8 cellular contexts compared by ENCODE assay signal in the genomic region with DNA sequence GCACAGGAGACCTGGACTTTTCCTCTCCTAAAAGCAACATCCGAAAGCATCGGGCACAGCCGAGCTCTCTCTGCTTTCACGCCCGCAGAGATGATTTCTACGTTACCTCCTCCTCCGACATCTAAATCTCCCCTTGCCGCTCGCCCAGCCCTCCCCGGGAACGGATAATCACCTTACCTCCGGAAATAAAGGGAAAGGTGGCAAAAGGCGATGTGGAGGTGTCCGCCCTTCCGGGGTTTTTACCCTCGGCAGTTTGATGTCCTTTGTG. TPM values are rescaled to one million over a fixed set of nuclear protein-coding genes. Genes with fewer than 3 reads are reported as not detected.
DNase-seq lines count a peak whose midpoint lies in the region; ATAC-seq and TF ChIP-seq lines count a peak whose summit lies in the region.

No MANE protein-coding gene starts in this region.

- TF ChIP-seq CTCF in colonic mucosa (IDR thresholded peaks at IDR 0.05) = no peak

- peak overlapping the region; percentile 99 for H3K9ac ChIP-seq in BLaER1
- peak overlapping the region; percentile 94 for H3K9ac ChIP-seq in HUES6 (ENCODE audit: low read length)
- H3K9ac ChIP-seq in colonic mucosa (ENCODE audit: low read depth in 2 of 2, low read length in 2 of 2) = peak overlapping the region; percentile 91 to 93

- no peak for DNase-seq in colonic mucosa
- DNase-seq in pons (ENCODE audit: low spot score) = no peak
- DNase-seq in activated T-helper 2 cell treated with anti-CD3 and anti-CD28 coated beads, Interferon-gamma antibody, Interleukin-2, Interleukin-4, amounts not matched to agents 10 μg/mL and 5 μg/mL and 100 μg/mL, durations not matched to agents 14 hours and 24 hours and 36 hours (ENCODE audit: low spot score) = no peak
- DNase-seq in NCI-H128 (lab: John Stamatoyannopoulos, UW; ENCODE audit: unreplicated experiment) = no peak

- H3K4me1 ChIP-seq in BLaER1 = peaks cover 44% of the 10 kb centered on the region
- peaks cover 42% of the 10 kb centered on the region for H3K4me1 ChIP-seq in HUES6 (ENCODE audit: control insufficient read depth, insufficient read depth, low read length)
- no peaks in the 10 kb centered on the region for H3K4me1 ChIP-seq in colonic mucosa
- peaks cover 0 to 25% of the 10 kb centered on the region in 2 donors for H3K4me1 ChIP-seq in muscle layer of duodenum (ENCODE audit: control insufficient read depth in 1 of 2, insufficient read depth in 2 of 2, low read length in 2 of 2)

- H3K27me3 Mint-ChIP-seq in activated T-helper 2 cell treated with anti-CD3 and anti-CD28 coated beads, Interferon-gamma antibody, Interleukin-2, Interleukin-4, amounts not matched to agents 10 μg/mL and 5 μg/mL and 100 μg/mL, durations not matched to agents 14 hours and 24 hours and 36 hours (ENCODE audit: low read depth) = no peaks in the 10 kb centered on the region

- H4K20me1 ChIP-seq in BLaER1 = peaks cover 36% of the 10 kb centered on the region

- H3K27ac ChIP-seq in BLaER1 = peak overlapping the region; percentile 98
- H3K27ac ChIP-seq in HUES6 (ENCODE audit: low read depth, low read length) = peak overlapping the region; percentile 98
- peak overlapping the region; percentile 86 for H3K27ac ChIP-seq in colonic mucosa
- H3K27ac ChIP-seq in muscle layer of duodenum (ENCODE audit: low read length) = peak overlapping the region; percentile 95

- H3K4me3 ChIP-seq in BLaER1 (peak overlapping the region; percentile 93), HUES6 (ENCODE audit: low read depth, low read length) (peak overlapping the region; percentile 86), colonic mucosa (peak overlapping the region; percentile 64), muscle layer of duodenum (ENCODE audit: low read depth in 1 of 2, low read length in 2 of 2) (peak overlapping the region; percentile 86 to 92)

- intact Hi-C loops in colonic mucosa (cut with DNase I) = loop anchor here (10.0 kb wide), 1 partner anchor 113 kb away; no protein-coding TSS in a partner anchor
- intact Hi-C loops in activated T-helper 2 cell treated with anti-CD3 and anti-CD28 coated beads, Interferon-gamma antibody, Interleukin-2, Interleukin-4, amounts not matched to agents 10 μg/mL and 5 μg/mL and 100 μg/mL, durations not matched to agents 14 hours and 24 hours and 36 hours (cut with micrococcal nuclease) = loop anchor here (2.0 to 10.0 kb wide), 7 partner anchors 191 to 1439 kb away; a partner anchor contains a TSS

- H3K4me1 Mint-ChIP-seq in activated T-helper 2 cell treated with anti-CD3 and anti-CD28 coated beads, Interferon-gamma antibody, Interleukin-2, Interleukin-4, amounts not matched to agents 10 μg/mL and 5 μg/mL and 100 μg/mL, durations not matched to agents 14 hours and 24 hours and 36 hours (ENCODE audit: low read depth) = peaks cover 29% of the 10 kb centered on the region

- H3K4me3 Mint-ChIP-seq in activated T-helper 2 cell treated with anti-CD3 and anti-CD28 coated beads, Interferon-gamma antibody, Interleukin-2, Interleukin-4, amounts not matched to agents 10 μg/mL and 5 μg/mL and 100 μg/mL, durations not matched to agents 14 hours and 24 hours and 36 hours (ENCODE audit: low read depth) = no peak overlapping the region

- no peak overlapping the region for H3K27ac Mint-ChIP-seq in activated T-helper 2 cell treated with anti-CD3 and anti-CD28 coated beads, Interferon-gamma antibody, Interleukin-2, Interleukin-4, amounts not matched to agents 10 μg/mL and 5 μg/mL and 100 μg/mL, durations not matched to agents 14 hours and 24 hours and 36 hours

- no peaks in the 10 kb centered on the region for H3K9me3 ChIP-seq in BLaER1
- no peaks in the 10 kb centered on the region for H3K9me3 ChIP-seq in HUES6 (ENCODE audit: control insufficient read depth, insufficient read depth, low read depth, low read length)
- H3K9me3 ChIP-seq in colonic mucosa = no peaks in the 10 kb centered on the region
- no peaks in the 10 kb centered on the region for H3K9me3 ChIP-seq in muscle layer of duodenum (ENCODE audit: control insufficient read depth in 1 of 2, low read length in 2 of 2)

- H3K4me2 ChIP-seq in BLaER1 = peak overlapping the region; percentile 92

- H3K9me3 Mint-ChIP-seq in activated T-helper 2 cell treated with anti-CD3 and anti-CD28 coated beads, Interferon-gamma antibody, Interleukin-2, Interleukin-4, amounts not matched to agents 10 μg/mL and 5 μg/mL and 100 μg/mL, durations not matched to agents 14 hours and 24 hours and 36 hours = no peaks in the 10 kb centered on the region

- H3K27me3 ChIP-seq in BLaER1 (no peaks in the 10 kb centered on the region), HUES6 (ENCODE audit: control insufficient read depth, insufficient read depth, low read length) (no peaks in the 10 kb centered on the region), colonic mucosa (no peaks in the 10 kb centered on the region), muscle layer of duodenum (ENCODE audit: low read depth, low read length) (no peaks in the 10 kb centered on the region)

- H3K36me3 ChIP-seq in BLaER1 = peaks cover 10% of the 10 kb centered on the region; the same call in 1 of the 2 replicates
- H3K36me3 ChIP-seq in HUES6 (ENCODE audit: control insufficient read depth, insufficient read depth, low read length) = no peaks in the 10 kb centered on the region
- no peaks in the 10 kb centered on the region for H3K36me3 ChIP-seq in colonic mucosa
- H3K36me3 ChIP-seq in muscle layer of duodenum (ENCODE audit: control insufficient read depth in 1 of 2, insufficient read depth in 2 of 2, low read length in 2 of 2) = no peaks in the 10 kb centered on the region

- ATAC-seq in HG02571 (IDR thresholded peaks at IDR 0.05; ENCODE audit: unreplicated experiment) = no peak

- peaks cover 22% of the 10 kb centered on the region for H3K36me3 Mint-ChIP-seq in activated T-helper 2 cell treated with anti-CD3 and anti-CD28 coated beads, Interferon-gamma antibody, Interleukin-2, Interleukin-4, amounts not matched to agents 10 μg/mL and 5 μg/mL and 100 μg/mL, durations not matched to agents 14 hours and 24 hours and 36 hours (ENCODE audit: low read depth)

RNA-seq across cellular contexts. Expression of a gene that starts 0.6 kb away (rescaled TPM):
- 100 to 1,000 TPM; 117 to 118 TPM for total RNA-seq in colonic mucosa
- total RNA-seq in activated T-helper 2 cell treated with anti-CD3 and anti-CD28 coated beads, Interferon-gamma antibody, Interleukin-2, Interleukin-4, amounts not matched to agents 10 μg/mL and 5 μg/mL and 100 μg/mL, durations not matched to agents 14 hours and 24 hours and 36 hours = 152 and 154 TPM in 2 replicates
